Comparison of ENCODE assay signal across 8 cellular contexts in genomic region chr4:52658671-52659015, GRCh38. TPM values are rescaled to one million over a fixed set of nuclear protein-coding genes. Genes with fewer than 3 reads are reported as not detected.
DNase-seq lines count a peak whose midpoint lies in the region; TF ChIP-seq lines count a peak whose summit lies in the region.

No MANE protein-coding gene starts in this region.

- H3K4me3 ChIP-seq in HAP-1, result peak overlapping the region; percentile 67
- peak overlapping the region; percentile 97 for H3K4me3 ChIP-seq in SJSA1
- H3K4me3 ChIP-seq in fibroblast of lung (replicated peaks in 1 of 4; ENCODE audit: control extremely low read depth in 1 of 4, insufficient read depth in 1 of 4, low read depth in 3 of 4, low read length in 4 of 4), result peak overlapping the region; percentile 46 to 87 (median 79)
- peak overlapping the region; percentile 83 for H3K4me3 ChIP-seq in ovary

- TF ChIP-seq CTCF in Calu3 (IDR thresholded peaks at IDR 0.05; ENCODE audit: unreplicated experiment) (no peak), fibroblast of lung (conservative IDR thresholded peaks at IDR 0.05 in 1 of 2, IDR thresholded peaks at IDR 0.05 in 1 of 2; ENCODE audit: low read depth in 1 of 2, low read length in 2 of 2) (no peak), ovary (IDR thresholded peaks at IDR 0.05) (no peak)

- H3K36me3 ChIP-seq in HAP-1 (replicated peaks), result peaks cover 7% of the 10 kb centered on the region
- peaks cover 25% of the 10 kb centered on the region for H3K36me3 ChIP-seq in SJSA1
- no peaks in the 10 kb centered on the region for H3K36me3 ChIP-seq in fibroblast of lung (ENCODE audit: control insufficient read depth, insufficient read depth, low read length)
- no peaks in the 10 kb centered on the region for H3K36me3 ChIP-seq in ovary

- peak; percentile 4 for DNase-seq in Calu3
- no peak for DNase-seq in HAP-1 (ENCODE audit: low spot score in 2 of 2)
- no peak for DNase-seq in SJSA1 (ENCODE audit: low read depth in 1 of 2, low spot score in 2 of 2)
- DNase-seq in fibroblast of lung (ENCODE audit: low read depth in 2 of 2), result no peak
- DNase-seq in ovary, result peak in 4 of 5 donors; percentile 15 to 54 (median 36)
- DNase-seq in NCI-H1105 treated with DMSO at 0.1 percent for 48 hours (lab: John Stamatoyannopoulos, UW), result no peak
- no peak for DNase-seq in posterior vena cava (ENCODE audit: low spot score)
- no peak for DNase-seq in SHP77 treated with DMSO at 0.1 percent for 48 hours (lab: John Stamatoyannopoulos, UW)

- peak overlapping the region; percentile 52; the same call in 1 of the 2 replicates for H3K27ac ChIP-seq in SJSA1
- H3K27ac ChIP-seq in fibroblast of lung (ENCODE audit: insufficient read depth, low read length), result peak overlapping the region; percentile 71
- H3K27ac ChIP-seq in ovary, result peak overlapping the region; percentile 86 to 92

- in situ Hi-C loops in HAP-1 (cut with MboI; ENCODE audit: low sequenced_read_pairs), result no loop called here

- H3K36me3 Mint-ChIP-seq in Calu3 (ENCODE audit: insufficient read depth, unreplicated experiment), result peaks cover 26% of the 10 kb centered on the region

- peaks cover 9% of the 10 kb centered on the region for H3K4me1 Mint-ChIP-seq in Calu3 (ENCODE audit: low read depth, unreplicated experiment)

- TF ChIP-seq POLR2A in ovary (IDR thresholded peaks at IDR 0.05), result no peak

- H3K27me3 ChIP-seq in HAP-1 (ENCODE audit: low read depth) (no peaks in the 10 kb centered on the region), SJSA1 (replicated peaks) (no peaks in the 10 kb centered on the region), fibroblast of lung (ENCODE audit: control insufficient read depth, insufficient read depth, low read length) (no peaks in the 10 kb centered on the region), ovary (no peaks in the 10 kb centered on the region)

- H3K4me2 ChIP-seq in fibroblast of lung (ENCODE audit: extremely low read depth, insufficient read depth, low read length), result peak overlapping the region; percentile 77

- CTCF ChIA-PET in Calu3 (lab: Charles Lee), result no interaction called here

- intact Hi-C loops in Calu3 (cut with micrococcal nuclease; ENCODE audit: unreplicated experiment), result loop anchor here (10.0 kb wide), 1 partner anchor 114 kb away; no protein-coding TSS in a partner anchor
- intact Hi-C loops in ovary (cut with DNase I), result loop anchor here in 2 of 4 donors (5.0 to 10.0 kb wide), 2 partner anchors 54 to 206 kb away; partner anchors contain the start of gene RASL11B (in 1 of the 2)
- intact Hi-C loops in posterior vena cava (cut with DNase I), result no loop called here

- 0 to 2% (median 1%) methylated on average over 27 to 37 of the region's 37 CpGs for WGBS in ovary, 3 donors

- peak overlapping the region; percentile 73 for H3K4me3 Mint-ChIP-seq in Calu3 (ENCODE audit: low read depth, unreplicated experiment)

- H4K20me1 ChIP-seq in fibroblast of lung (ENCODE audit: control insufficient read depth, extremely low read depth, insufficient read depth, low read length), result no peaks in the 10 kb centered on the region

- peaks cover 11% of the 10 kb centered on the region for H3K79me2 ChIP-seq in fibroblast of lung (ENCODE audit: control insufficient read depth, insufficient read depth, low read length)

- H3K4me1 ChIP-seq in HAP-1 (peaks cover 15% of the 10 kb centered on the region), SJSA1 (replicated peaks) (peaks cover 23% of the 10 kb centered on the region), fibroblast of lung (ENCODE audit: control insufficient read depth, extremely low read depth, insufficient read depth, low read length) (peaks cover 2% of the 10 kb centered on the region), ovary (ENCODE audit: insufficient read depth) (peaks cover 11% of the 10 kb centered on the region)

- no peaks in the 10 kb centered on the region for H3K27me3 Mint-ChIP-seq in Calu3 (ENCODE audit: unreplicated experiment)

- TF ChIP-seq EP300 in ovary (IDR thresholded peaks at IDR 0.05), result no peak

- no peak overlapping the region for H3K27ac Mint-ChIP-seq in Calu3 (ENCODE audit: unreplicated experiment)

- H3K9me3 ChIP-seq in HAP-1 (no peaks in the 10 kb centered on the region; the same call in 1 of the 2 replicates), SJSA1 (replicated peaks) (peaks cover 3% of the 10 kb centered on the region; the same call in 1 of the 2 replicates), fibroblast of lung (ENCODE audit: control insufficient read depth, insufficient read depth, low read depth, low read length) (no peaks in the 10 kb centered on the region), ovary (no peaks in the 10 kb centered on the region)

- peaks cover 3% of the 10 kb centered on the region for H3K9me3 Mint-ChIP-seq in Calu3 (ENCODE audit: low read depth, unreplicated experiment)

- BruUV-seq in Calu3 (replicated peaks; lab: Mats Ljungman, UMichigan), result no TSS peak

- H2AFZ ChIP-seq in fibroblast of lung (ENCODE audit: low read length), result no peak overlapping the region

- peak overlapping the region; percentile 78 for H3K9ac ChIP-seq in fibroblast of lung (ENCODE audit: insufficient read depth, low read length)

RNA-seq across cellular contexts. Expression of gene USP46, which starts 0.5 kb away (rescaled TPM):
- total RNA-seq in Calu3 (2022), result 12.5 and 15.4 TPM in 2 replicates
- 20.5 and 21.4 TPM in 2 replicates for total RNA-seq in SJSA1 (2014; rRNA removed; shearing (Covaris generic))
- total RNA-seq in fibroblast of lung, result 12.6 and 14.4 TPM in 2 replicates
- polyA plus RNA-seq in fibroblast of lung, result 18.0 and 21.8 TPM in 2 replicates
- polyA plus RNA-seq in fibroblast of lung (2012), result 12.8 and 13.9 TPM in 2 replicates
- 4.5 and 12.1 TPM in 2 replicates for polyA minus RNA-seq in fibroblast of lung (ENCODE audit: low replicate concordance)
- 10 to 100 TPM; 10.3 to 51.6 (median 34.9) TPM for total RNA-seq in ovary
- polyA plus RNA-seq in ovary, result 10 to 100 TPM in 1 of 2 donors, 1 to 10 TPM in 1; 7.6 to 18.1 TPM
- total RNA-seq in posterior vena cava, result 10 to 100 TPM; 17.1 to 18.3 TPM

Comparison
In these comparisons a context has a peak if more than half of its experiments do, and no peak if none do; other contexts are left out.
1. DNase-seq: peak in Calu3 (single experiment) and ovary (4 of 5); none in HAP-1 (0 of 2), SJSA1 (0 of 2), fibroblast of lung (0 of 2), NCI-H1105 treated with DMSO at 0.1 percent for 48 hours (single experiment), posterior vena cava (single experiment) and SHP77 treated with DMSO at 0.1 percent for 48 hours (single experiment).
2. Peak in every context shown above with its lines, with median percentiles within 50 percentile points of each other: H3K4me3 ChIP-seq and H3K27ac ChIP-seq.